In genomic region chr3:124969190-124969589, GRCh38 we compare ENCODE assay signal across 25 cellular contexts. TPM values are rescaled to one million over a fixed set of nuclear protein-coding genes. Genes with fewer than 3 reads are reported as not detected.
"Had no signal": no experiment of that assay in that cellular context is flagged by ENCODE, and none has a peak within 500 bp of the region (broad histone marks: within the 10 kb centered on the region; RNA-seq: fewer than 3 reads in every experiment).

No MANE protein-coding gene starts in this region.

- H3K4me1 ChIP-seq: ascending aorta, SJSA1 had no signal

- H3K4me3 ChIP-seq: ascending aorta, body of pancreas, SJSA1 had no signal

- H3K27me3 ChIP-seq: ascending aorta, body of pancreas, SJSA1 had no signal

- H3K4me3 Mint-ChIP-seq: activated B cell treated with CpG ODN at 0.5 μM for 24 hours; activated CD4-positive, alpha-beta T cell treated with anti-CD3 and anti-CD28 coated beads, Interleukin-2, amount 10 ng/mL, durations not matched to agents 24 days and 14 days; activated naive CD4-positive, alpha-beta T cell treated with anti-CD3 and anti-CD28 coated beads, Interleukin-2, amount 50 U/mL, for 24 hours; activated naive CD8-positive, alpha-beta T cell treated with anti-CD3 and anti-CD28 coated beads, Interleukin-2, amount 50 U/mL, for 24 hours; central memory CD8-positive, alpha-beta T cell; T-helper 17 cell had no signal

- H3K9me3 ChIP-seq: ascending aorta, body of pancreas, SJSA1 had no signal

- H3K4me1 Mint-ChIP-seq: activated B cell treated with CpG ODN at 0.5 μM for 24 hours; activated naive CD8-positive, alpha-beta T cell treated with anti-CD3 and anti-CD28 coated beads, Interleukin-2, amount 50 U/mL, for 24 hours; central memory CD8-positive, alpha-beta T cell had no signal

- H3K27me3 Mint-ChIP-seq: activated B cell treated with CpG ODN at 0.5 μM for 24 hours; activated CD4-positive, alpha-beta T cell treated with anti-CD3 and anti-CD28 coated beads, Interleukin-2, amount 10 ng/mL, durations not matched to agents 24 days and 14 days; activated naive CD4-positive, alpha-beta T cell treated with anti-CD3 and anti-CD28 coated beads, Interleukin-2, amount 50 U/mL, for 24 hours; activated naive CD8-positive, alpha-beta T cell treated with anti-CD3 and anti-CD28 coated beads, Interleukin-2, amount 50 U/mL, for 24 hours; central memory CD8-positive, alpha-beta T cell; T-helper 17 cell had no signal

- H3K4me2 ChIP-seq: KMS-11 had no signal

- H3K27ac Mint-ChIP-seq: activated B cell treated with CpG ODN at 0.5 μM for 24 hours; activated CD4-positive, alpha-beta T cell treated with anti-CD3 and anti-CD28 coated beads, Interleukin-2, amount 10 ng/mL, durations not matched to agents 24 days and 14 days; activated naive CD4-positive, alpha-beta T cell treated with anti-CD3 and anti-CD28 coated beads, Interleukin-2, amount 50 U/mL, for 24 hours; activated naive CD8-positive, alpha-beta T cell treated with anti-CD3 and anti-CD28 coated beads, Interleukin-2, amount 50 U/mL, for 24 hours; T-helper 17 cell had no signal

- H3K9me3 Mint-ChIP-seq: activated B cell treated with CpG ODN at 0.5 μM for 24 hours; activated CD4-positive, alpha-beta T cell treated with anti-CD3 and anti-CD28 coated beads, Interleukin-2, amount 10 ng/mL, durations not matched to agents 24 days and 14 days; activated naive CD4-positive, alpha-beta T cell treated with anti-CD3 and anti-CD28 coated beads, Interleukin-2, amount 50 U/mL, for 24 hours; activated naive CD8-positive, alpha-beta T cell treated with anti-CD3 and anti-CD28 coated beads, Interleukin-2, amount 50 U/mL, for 24 hours; central memory CD8-positive, alpha-beta T cell had no signal

- H3K27ac ChIP-seq: ascending aorta, body of pancreas, KMS-11, SJSA1 had no signal

- DNase-seq: activated B cell treated with CpG ODN at 0.5 μM for 24 hours; activated CD4-positive, alpha-beta T cell treated with anti-CD3 and anti-CD28 coated beads for 1 hour; activated CD4-positive, alpha-beta T cell treated with anti-CD3 and anti-CD28 coated beads, Interleukin-2, amount 10 ng/mL, durations not matched to agents 24 days and 14 days; activated naive CD8-positive, alpha-beta T cell treated with anti-CD3 and anti-CD28 coated beads, Interleukin-2, amount 50 U/mL, for 24 hours; activated T-cell treated with anti-CD3 and anti-CD28 coated beads for 4 hours; amniotic stem cell; body of pancreas; MM.1S; NCI-H1105; NCI-H1436; NCI-H187; NCI-H2081; NCI-H446; NCI-H524; PC-3; SW 1271; T-helper 17 cell; T-helper 9 cell had no signal

- H3K9ac ChIP-seq: KMS-11 had no signal

- ATAC-seq: activated naive CD8-positive, alpha-beta T cell treated with anti-CD3 and anti-CD28 coated beads, Interleukin-2, amount 50 U/mL, for 24 hours; body of pancreas; PC-3; SK-N-SH treated with all-trans-retinoic acid at 6 μM for 48 hours; T-helper 17 cell had no signal

RNA-seq across cellular contexts. Expression of gene MUC13, which starts 34.6 kb away (rescaled TPM):
- total RNA-seq: activated B cell treated with CpG ODN at 0.5 μM for 24 hours; activated CD4-positive, alpha-beta T cell treated with anti-CD3 and anti-CD28 coated beads, Interleukin-2, amount 10 ng/mL, durations not matched to agents 24 days and 14 days; ascending aorta; bronchial epithelial cell; SJSA1 had no signal
